ENCODE assay signal across 11 cellular contexts in the genomic region with DNA sequence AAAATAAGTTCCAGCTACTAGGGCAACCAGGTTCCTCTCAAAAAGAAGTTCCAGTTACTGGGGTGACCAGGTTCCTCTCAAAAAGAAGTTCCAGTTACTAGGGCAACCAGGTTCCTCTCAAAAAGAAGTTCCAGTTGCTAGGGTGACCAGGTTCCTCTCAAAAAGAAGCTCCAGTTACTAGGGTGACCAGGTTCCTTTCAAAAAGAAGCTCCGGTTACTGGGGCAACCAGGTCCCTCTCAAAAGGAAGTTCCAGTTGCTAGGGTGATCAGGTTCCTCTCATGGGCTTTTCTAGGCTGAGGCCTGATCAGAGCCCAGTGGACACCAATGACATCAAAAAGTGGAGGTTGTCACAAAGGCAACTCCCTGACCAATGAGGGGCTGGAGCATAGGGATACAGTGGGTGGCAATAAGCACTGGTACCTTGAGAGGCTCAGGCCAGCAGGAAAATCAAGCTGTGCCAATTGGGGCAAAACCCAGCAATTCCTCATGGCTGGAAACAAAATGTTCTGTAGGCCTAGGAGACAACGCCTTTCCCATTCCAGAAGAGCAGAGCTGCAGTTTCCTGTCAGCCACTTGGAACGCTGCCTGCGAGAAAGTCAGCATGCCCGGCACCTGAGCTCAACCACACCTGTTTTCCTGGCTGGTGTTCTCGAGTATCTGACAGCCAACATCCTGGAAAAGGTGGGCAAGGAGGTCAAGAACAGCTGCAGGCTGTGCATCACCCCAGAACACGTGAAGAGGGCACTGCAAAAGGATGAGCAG. TPM values are rescaled to one million over a fixed set of nuclear protein-coding genes. Genes with fewer than 3 reads are reported as not detected.
A peak's percentile ranks its signal among the peaks of the same experiment; 100 is the strongest.
DNase-seq lines count a peak whose midpoint lies in the region; ATAC-seq, FAIRE-seq and TF ChIP-seq lines count a peak whose summit lies in the region.
"Had no signal": no experiment of that assay in that cellular context is flagged by ENCODE, and none has a peak within 500 bp of the region (broad histone marks: within the 10 kb centered on the region; RNA-seq: fewer than 3 reads in every experiment).

No MANE protein-coding gene starts in this region.

- no peaks in the 10 kb centered on the region for H3K4me1 ChIP-seq in pancreas
- no peaks in the 10 kb centered on the region for H3K4me1 ChIP-seq in gastroesophageal sphincter

- DNase-seq in NCI-H2227 (lab: John Stamatoyannopoulos, UW; ENCODE audit: unreplicated experiment) (peak; percentile 36), NCI-H2227 treated with DMSO at 0.1 percent for 48 hours (lab: John Stamatoyannopoulos, UW) (no peak), T-helper 17 cell (peak in 1 of 3 donors; percentile 5), pancreas (peak in 5 of 6 donors; percentile 65 to 77 (median 67)), C1 segment of cervical spinal cord (lab: John Stamatoyannopoulos, UW) (no peak), pons (ENCODE audit: low spot score) (no peak)

- peak overlapping the region; percentile 69 for H3K27ac Mint-ChIP-seq in T-helper 17 cell
- H3K27ac Mint-ChIP-seq: brain; T-helper 1 cell treated with Interleukin-12 subunit alpha and Interleukin-12 subunit beta and Interleukin-4 antibody, amounts not matched to agents 30 μg/mL and 1 μg/mL, for 36 hours had no signal

- peaks cover 6% of the 10 kb centered on the region for H3K4me1 Mint-ChIP-seq in T-helper 17 cell
- H3K4me1 Mint-ChIP-seq: brain had no signal

- TF ChIP-seq CTCF in pancreas (IDR thresholded peaks at IDR 0.05): no peak
- TF ChIP-seq CTCF in gastroesophageal sphincter (IDR thresholded peaks at IDR 0.05): no peak

- H3K36me3 Mint-ChIP-seq in T-helper 17 cell (ENCODE audit: low read depth): no peaks in the 10 kb centered on the region
- H3K36me3 Mint-ChIP-seq: brain had no signal

- no peak for TF ChIP-seq POLR2A in gastroesophageal sphincter (IDR thresholded peaks at IDR 0.05)

- ATAC-seq in HG03442 (IDR thresholded peaks at IDR 0.05; ENCODE audit: unreplicated experiment): peak; percentile 85
- ATAC-seq in T-helper 17 cell: peak; percentile 94
- peak; percentile 81 to 88 (median 84) for ATAC-seq in pancreas
- ATAC-seq in gastroesophageal sphincter: no peak

- no peak for TF ChIP-seq EP300 in gastroesophageal sphincter (IDR thresholded peaks at IDR 0.05)

- H3K4me3 ChIP-seq in pancreas (no peak overlapping the region), gastroesophageal sphincter (no peak overlapping the region)

- H3K4me3 Mint-ChIP-seq in T-helper 17 cell: no peak overlapping the region
- H3K4me3 Mint-ChIP-seq: brain; T-helper 1 cell treated with Interleukin-12 subunit alpha and Interleukin-12 subunit beta and Interleukin-4 antibody, amounts not matched to agents 30 μg/mL and 1 μg/mL, for 36 hours had no signal

- H3K27ac ChIP-seq in pancreas (peak overlapping the region in 2 of 4 donors; percentile 37 to 62), gastroesophageal sphincter (no peak overlapping the region)

- no peaks in the 10 kb centered on the region for H3K9me3 ChIP-seq in T-helper 17 cell (ENCODE audit: control insufficient read depth, low read length, poor library complexity, severe bottlenecking)
- no peaks in the 10 kb centered on the region for H3K9me3 ChIP-seq in pancreas
- no peaks in the 10 kb centered on the region for H3K9me3 ChIP-seq in gastroesophageal sphincter

- intact Hi-C loops in pancreas (cut with DNase I): no loop called here

- WGBS in pancreas, 2 donors: 30 to 31% methylated on average over 7 of the region's 7 CpGs
- WGBS in gastroesophageal sphincter (ENCODE audit: low coverage in 1 of 2), 2 donors: 100% methylated on average over 1 of the region's 7 CpGs; no CpG with 5 or more reads in 1 of the 2 donors

- FAIRE-seq in pancreas (lab: Jason Lieb, UNC): no peak

- no peaks in the 10 kb centered on the region for H3K27me3 ChIP-seq in pancreas
- no peaks in the 10 kb centered on the region for H3K27me3 ChIP-seq in gastroesophageal sphincter

- no peaks in the 10 kb centered on the region for H3K27me3 Mint-ChIP-seq in T-helper 17 cell
- H3K27me3 Mint-ChIP-seq: brain had no signal

- H3K36me3 ChIP-seq in pancreas: no peaks in the 10 kb centered on the region
- no peaks in the 10 kb centered on the region for H3K36me3 ChIP-seq in gastroesophageal sphincter

RNA-seq across cellular contexts. Expression of a gene that starts 12.3 kb away (rescaled TPM):
- not detected for total RNA-seq in T-helper 17 cell
- 1 to 10 TPM; 1.2 to 5.9 (median 3.0) TPM for total RNA-seq in pancreas
- 1 to 10 TPM in 1 of 2 donors, under 1 TPM in 1; 0.77 to 1.9 TPM for polyA plus RNA-seq in pancreas
- 1 to 10 TPM in 1 of 4 donors, under 1 TPM in 2, not detected in 1; 0.08 to 1.3 (median 0.13) TPM for total RNA-seq in gastroesophageal sphincter
- total RNA-seq: mononuclear cell had no signal

Comparison
In these comparisons a context has a peak if more than half of its experiments do, and no peak if none do; other contexts are left out.
1. DNase-seq: peak in NCI-H2227 (single experiment) and pancreas (5 of 6); none in NCI-H2227 treated with DMSO at 0.1 percent for 48 hours (single experiment), C1 segment of cervical spinal cord (0 of 14) and pons (single experiment).